ENCODE assay signal across 21 cellular contexts in the genomic region with DNA sequence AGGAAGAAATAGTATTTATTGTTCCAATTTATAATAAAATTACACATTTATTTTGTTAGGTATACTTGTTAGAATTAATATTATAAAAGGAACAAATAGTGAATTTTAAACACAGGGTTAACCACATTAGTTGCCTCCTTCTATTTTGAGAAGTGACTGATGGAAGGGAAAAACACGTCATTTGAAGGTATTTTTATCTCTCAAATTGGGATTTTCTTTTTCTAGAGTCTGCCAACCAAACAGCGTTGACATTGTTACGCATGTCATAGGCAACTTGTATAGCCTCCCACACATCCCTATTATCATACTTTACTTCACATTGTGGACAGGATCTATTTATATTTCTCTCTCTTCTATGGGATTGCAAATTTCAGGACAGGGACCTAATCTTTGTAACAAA.
"Had no signal": no experiment of that assay in that cellular context is flagged by ENCODE, and none has a peak within 500 bp of the region (broad histone marks: within the 10 kb centered on the region; RNA-seq: fewer than 3 reads in every experiment).

No MANE protein-coding gene starts in this region.

- H3K4me3 ChIP-seq: sigmoid colon, upper lobe of left lung had no signal

- DNase-seq: activated CD4-positive, alpha-beta memory T cell treated with anti-CD3 and anti-CD28 coated beads for 36 hours; activated CD4-positive, alpha-beta T cell treated with anti-CD3 and anti-CD28 coated beads for 4 hours; activated CD4-positive, CD25-positive, alpha-beta regulatory T cell; activated effector memory CD4-positive, alpha-beta T cell treated with anti-CD3 and anti-CD28 coated beads, Interleukin-2, amount 50 U/mL, for 16 hours; activated naive CD4-positive, alpha-beta T cell treated with anti-CD3 and anti-CD28 coated beads, Interleukin-2, amount 10 ng/mL, durations not matched to agents 7 days and 5 days; activated naive CD8-positive, alpha-beta T cell treated with anti-CD3 and anti-CD28 coated beads, Interleukin-2, amount 50 U/mL, for 24 hours; activated T-cell treated with anti-CD3 and anti-CD28 coated beads for 4 hours; anterior cingulate cortex; dermis blood vessel endothelial cell; effector memory CD4-positive, alpha-beta T cell; glutamatergic neuron; islet precursor cell; left cardiac atrium; sigmoid colon; stimulated activated CD4-positive, alpha-beta T cell treated with anti-CD3 and anti-CD28 coated beads, Interleukin-4, amount 100 ng/mL, for 1 hour; stimulated activated naive CD4-positive, alpha-beta T cell treated with Interleukin-2 at 50 U/mL for 16 hours; SW 1271; T-helper 17 cell; upper lobe of left lung had no signal

- H2AFZ ChIP-seq: parathyroid adenoma had no signal

- H3K9ac ChIP-seq: parathyroid adenoma had no signal

- H3K27me3 ChIP-seq: neutrophil, sigmoid colon, upper lobe of left lung had no signal

- H3K36me3 ChIP-seq: neutrophil, sigmoid colon had no signal

- H3K4me1 ChIP-seq: parathyroid adenoma, upper lobe of left lung had no signal

- H3K27ac ChIP-seq: neutrophil, parathyroid adenoma, upper lobe of left lung had no signal

- ATAC-seq: activated naive CD8-positive, alpha-beta T cell treated with anti-CD3 and anti-CD28 coated beads, Interleukin-2, amount 50 U/mL, for 24 hours; left cardiac atrium; T-helper 17 cell had no signal
